1 cellular context compared by ENCODE assay signal in genomic region chr11:110428956-110429613, GRCh38.
TF ChIP-seq lines count a peak whose summit lies in the region.

No MANE protein-coding gene starts in this region.

TF ChIP-seq in IMR-90, 13 proteins besides CTCF, POLR2A, EP300 and RAD21:
- no peak for TF ChIP-seq RCOR1 (IDR thresholded peaks at IDR 0.05; ENCODE audit: insufficient replicate concordance, low read length)
- TF ChIP-seq CEBPB (IDR thresholded peaks at IDR 0.05; ENCODE audit: low read depth, low read length) = no peak
- no peak for TF ChIP-seq ELK1 (IDR thresholded peaks at IDR 0.05; ENCODE audit: borderline replicate concordance, low read depth, low read length)
